In genomic region chr1:46804926-46805325, GRCh38 we compare ENCODE assay signal across 23 cellular contexts. TPM values are rescaled to one million over a fixed set of nuclear protein-coding genes. Genes with fewer than 3 reads are reported as not detected.
A peak's percentile ranks its signal among the peaks of the same experiment; 100 is the strongest.
DNase-seq lines count a peak whose midpoint lies in the region; ATAC-seq and TF ChIP-seq lines count a peak whose summit lies in the region.
"Had no signal": no experiment of that assay in that cellular context is flagged by ENCODE, and none has a peak within 500 bp of the region (broad histone marks: within the 10 kb centered on the region; RNA-seq: fewer than 3 reads in every experiment).

No MANE protein-coding gene starts in this region.

- H3K27ac ChIP-seq in sigmoid colon = peak overlapping the region; percentile 54 to 84 (median 66)
- H3K27ac ChIP-seq: A549, cardiac muscle cell had no signal

- H3K4me3 ChIP-seq in sigmoid colon = no peak overlapping the region
- H3K4me3 ChIP-seq: A549, cardiac muscle cell had no signal

- peak in 1 of 2 donors; percentile 28 for ATAC-seq in left cardiac atrium
- no peak for ATAC-seq in Right ventricle myocardium superior (ENCODE audit: poor library complexity)
- ATAC-seq in GM19467 (IDR thresholded peaks at IDR 0.05; ENCODE audit: unreplicated experiment) = no peak
- ATAC-seq: A549; CD8-positive, alpha-beta T cell had no signal

- intact Hi-C loops in left cardiac atrium (cut with DNase I) (no loop called here), Right ventricle myocardium superior (cut with DNase I) (no loop called here), sigmoid colon (cut with DNase I) (no loop called here)

- DNase-seq in left cardiac atrium (peak; percentile 38), Right ventricle myocardium superior (no peak), glomerular visceral epithelial cell (ENCODE audit: extremely low spot score) (peak; percentile 31), sigmoid colon (no peak), RKO (ENCODE audit: low spot score) (no peak), MV-4-11 (lab: John Stamatoyannopoulos, UW) (no peak), SW 1271 (lab: John Stamatoyannopoulos, UW) (no peak)
- DNase-seq: activated CD4-positive, alpha-beta T cell treated with anti-CD3 and anti-CD28 coated beads, Interleukin-2, amount 50 U/mL, for 1 hour; activated naive CD4-positive, alpha-beta T cell treated with anti-CD3 and anti-CD28 coated beads, Interleukin-2, amount 10 ng/mL, durations not matched to agents 7 days and 5 days; CD8-positive, alpha-beta T cell; DMS 273 treated with DMSO at 0.1 percent for 48 hours; naive B cell; NCI-H146; NCI-H526 had no signal

- H3K36me3 ChIP-seq in sigmoid colon = no peaks in the 10 kb centered on the region
- H3K36me3 ChIP-seq: cardiac muscle cell had no signal

- no peaks in the 10 kb centered on the region for H3K4me1 ChIP-seq in sigmoid colon
- H3K4me1 ChIP-seq: A549 had no signal

- H3K9me3 ChIP-seq in sigmoid colon = peaks cover 0 to 2% (median 0%) of the 10 kb centered on the region in 4 donors
- H3K9me3 ChIP-seq: A549 had no signal

- TF ChIP-seq POLR2A in sigmoid colon (IDR thresholded peaks at IDR 0.05) = no peak

- peaks cover 0 to 4% (median 0%) of the 10 kb centered on the region in 3 donors for H3K27me3 ChIP-seq in sigmoid colon
- H3K27me3 ChIP-seq: cardiac muscle cell had no signal

- 88 to 90% methylated on average over 1 of the region's 1 CpG for WGBS in sigmoid colon, 2 donors

- TF ChIP-seq EP300 in sigmoid colon (IDR thresholded peaks at IDR 0.05) = no peak

- no peak for TF ChIP-seq CTCF in sigmoid colon (IDR thresholded peaks at IDR 0.05)

RNA-seq across cellular contexts. Expression of gene CYP4B1, which starts 6.1 kb away (rescaled TPM):
- 10 to 100 TPM in 1 of 2 donors, 1 to 10 TPM in 1; 7.2 to 15.6 TPM for total RNA-seq in left cardiac atrium
- total RNA-seq in Right ventricle myocardium superior = 20.4 TPM
- 10 to 100 TPM; 17.2 to 50.3 (median 33.7) TPM for total RNA-seq in sigmoid colon
- 1 to 10 TPM in 2 of 3 donors, under 1 TPM in 1; 0.23 to 6.0 (median 4.8) TPM for polyA plus RNA-seq in sigmoid colon
- total RNA-seq: cardiac muscle cell; CD8-positive, alpha-beta T cell; fibroblast of lung; G401; glomerular endothelial cell; H1; kidney epithelial cell had no signal
- polyA plus RNA-seq: A549, cardiac muscle cell, fibroblast of lung, IgD-negative memory B cell had no signal

Comparison
In these comparisons a context has a peak if more than half of its experiments do, and no peak if none do; other contexts are left out.
1. DNase-seq: peak in left cardiac atrium (single experiment) and glomerular visceral epithelial cell (single experiment); none in Right ventricle myocardium superior (single experiment), sigmoid colon (single experiment), RKO (single experiment), MV-4-11 (single experiment) and SW 1271 (0 of 2).